In genomic region chr22:27238935-27239510, GRCh38 we compare ENCODE assay signal across 1 cellular context.
A peak's percentile ranks its signal among the peaks of the same experiment; 100 is the strongest.
TF ChIP-seq lines count a peak whose summit lies in the region.

No MANE protein-coding gene starts in this region.

TF ChIP-seq in HEK293, 187 proteins besides CTCF, POLR2A, EP300 and RAD21 (continued from another document and continues in another):
- TF ChIP-seq INSM2 (tag by site-specific recombination; IDR thresholded peaks at IDR 0.05) (no peak), KLF16 (tag by site-specific recombination; IDR thresholded peaks at IDR 0.05) (peak; percentile 62; the same call in 1 of the 2 replicates), ZNF529 (tag by site-specific recombination; IDR thresholded peaks at IDR 0.05; ENCODE audit: insufficient replicate concordance) (no peak), GLI2 (tag by site-specific recombination; IDR thresholded peaks at IDR 0.05; ENCODE audit: borderline replicate concordance, low read depth) (no peak), RBAK (tag by site-specific recombination; IDR thresholded peaks at IDR 0.05) (no peak), ZFP3 (tag by site-specific recombination; IDR thresholded peaks at IDR 0.05; ENCODE audit: low read depth) (no peak), ZNF366 (tag by site-specific recombination; conservative IDR thresholded peaks at IDR 0.05) (no peak; the same call in 1 of the 2 replicates), ZNF223 (tag by site-specific recombination; IDR thresholded peaks at IDR 0.05) (no peak), ZNF404 (tag by site-specific recombination; IDR thresholded peaks at IDR 0.05) (no peak; the same call in 1 of the 2 replicates), PRDM6 (tag by site-specific recombination; IDR thresholded peaks at IDR 0.05) (no peak), ZNF530 (tag by site-specific recombination; IDR thresholded peaks at IDR 0.05; ENCODE audit: low read depth) (no peak), ZNF670 (tag by site-specific recombination; IDR thresholded peaks at IDR 0.05; ENCODE audit: low read depth) (no peak), KLF10 (tag by site-specific recombination; IDR thresholded peaks at IDR 0.05) (no peak), KLF9 (tag by site-specific recombination; IDR thresholded peaks at IDR 0.05; ENCODE audit: low read depth) (no peak), MEIS1 (CRISPR knock-in tag; IDR thresholded peaks at IDR 0.05; ENCODE audit: borderline replicate concordance) (no peak), ZNF391 (tag by site-specific recombination; IDR thresholded peaks at IDR 0.05; ENCODE audit: borderline replicate concordance, low read depth) (no peak), GLIS2 (tag by site-specific recombination; IDR thresholded peaks at IDR 0.05) (peak; percentile 60; the same call in 1 of the 2 replicates), ZBTB48 (tag by site-specific recombination; IDR thresholded peaks at IDR 0.05) (peak; percentile 95), WT1 (tag by site-specific recombination; IDR thresholded peaks at IDR 0.05) (0 out of 2 replicates have a peak, but pooled peaks have one; percentile 33), ZNF416 (tag by site-specific recombination; IDR thresholded peaks at IDR 0.05) (no peak), SCRT2 (tag by site-specific recombination; IDR thresholded peaks at IDR 0.05) (no peak), TSHZ1 (tag by site-specific recombination; IDR thresholded peaks at IDR 0.05; ENCODE audit: borderline replicate concordance) (peak; percentile 36; the same call in 1 of the 2 replicates), PRDM2 (tag by site-specific recombination; IDR thresholded peaks at IDR 0.05; ENCODE audit: borderline replicate concordance) (no peak), ZNF747 (tag by site-specific recombination; IDR thresholded peaks at IDR 0.05) (no peak), ZBTB44 (tag by site-specific recombination; IDR thresholded peaks at IDR 0.05) (no peak), TRIM28 (IDR thresholded peaks at IDR 0.05; ENCODE audit: borderline replicate concordance, low read length) (no peak), ZNF585B (tag by site-specific recombination; IDR thresholded peaks at IDR 0.05) (no peak), ZNF704 (tag by site-specific recombination; IDR thresholded peaks at IDR 0.05) (no peak), ZNF394 (tag by site-specific recombination; IDR thresholded peaks at IDR 0.05; ENCODE audit: borderline replicate concordance) (no peak), ZNF280C (tag by site-specific recombination; IDR thresholded peaks at IDR 0.05) (no peak), AEBP2 (tag by site-specific recombination; IDR thresholded peaks at IDR 0.05; ENCODE audit: borderline replicate concordance) (no peak), ZNF214 (tag by site-specific recombination; IDR thresholded peaks at IDR 0.05; ENCODE audit: borderline replicate concordance) (no peak), PRDM4 (tag by site-specific recombination; IDR thresholded peaks at IDR 0.05) (no peak), ZNF140 (tag by site-specific recombination; IDR thresholded peaks at IDR 0.05) (no peak), ZXDB (tag by site-specific recombination; IDR thresholded peaks at IDR 0.05) (peak; percentile 77), KLF1 (tag by site-specific recombination; IDR thresholded peaks at IDR 0.05) (no peak)
